In the genomic region with DNA sequence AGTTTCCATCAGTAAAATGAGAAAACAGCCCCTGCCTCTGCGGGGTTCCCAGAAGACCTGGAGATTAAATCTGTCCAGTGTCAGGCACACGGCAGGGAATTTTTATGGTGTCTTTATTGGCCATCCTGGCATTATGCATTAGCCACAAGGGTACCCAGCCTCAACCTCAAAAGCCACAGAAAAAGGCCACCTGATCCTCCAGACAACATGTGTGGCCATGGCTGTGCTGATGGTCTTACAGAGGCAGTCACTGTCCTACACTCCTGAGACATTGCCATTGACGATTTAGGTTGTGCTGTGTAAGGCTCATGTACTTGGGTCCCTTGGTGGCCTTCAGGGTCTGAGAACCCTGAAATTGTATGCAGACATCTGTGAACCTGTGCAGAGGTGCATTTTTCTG, we compare ENCODE assay signal across 10 cellular contexts.
DNase-seq lines count a peak whose midpoint lies in the region; ATAC-seq and TF ChIP-seq lines count a peak whose summit lies in the region.
"Had no signal": no experiment of that assay in that cellular context is flagged by ENCODE, and none has a peak within 500 bp of the region (broad histone marks: within the 10 kb centered on the region; RNA-seq: fewer than 3 reads in every experiment).

No MANE protein-coding gene starts in this region.

- peak overlapping the region; percentile 77 for H3K4me2 ChIP-seq in OCI-LY7 (ENCODE audit: low read length)
- H3K4me2 ChIP-seq in neuronal stem cell (ENCODE audit: insufficient read depth, low read length, poor library complexity, severe bottlenecking) = no peak overlapping the region
- no peak overlapping the region for H3K4me2 ChIP-seq in neural progenitor cell
- H3K4me2 ChIP-seq: KMS-11 had no signal

- intact Hi-C loops in Calu3 (cut with micrococcal nuclease; ENCODE audit: unreplicated experiment) (no loop called here), OCI-LY7 (cut with micrococcal nuclease; ENCODE audit: unreplicated experiment) (no loop called here)

- H3K79me2 ChIP-seq in OCI-LY7 (ENCODE audit: insufficient read depth, low read depth, low read length) = no peaks in the 10 kb centered on the region
- H3K79me2 ChIP-seq in neural progenitor cell (ENCODE audit: low read depth) = no peaks in the 10 kb centered on the region

- no peaks in the 10 kb centered on the region for H3K79me1 ChIP-seq in neuronal stem cell (ENCODE audit: low read depth, low read length)

- no peak overlapping the region for H4K91ac ChIP-seq in neuronal stem cell (ENCODE audit: low read depth, low read length, poor library complexity)

- H3K4me3 ChIP-seq in OCI-LY7 (ENCODE audit: low read depth, low read length, poor library complexity, severe bottlenecking) (peak overlapping the region; percentile 58), brain microvascular endothelial cell (ENCODE audit: low read depth, low read length) (no peak overlapping the region), neuronal stem cell (ENCODE audit: low read length in 2 of 2) (no peak overlapping the region), neural progenitor cell (no peak overlapping the region)

- H3K23ac ChIP-seq in neuronal stem cell (ENCODE audit: low read depth, low read length, poor library complexity) = no peak overlapping the region

- H3F3A ChIP-seq in neural progenitor cell (ENCODE audit: low read depth) = no peaks in the 10 kb centered on the region

- no peaks in the 10 kb centered on the region for H3K9me3 Mint-ChIP-seq in Calu3 (ENCODE audit: low read depth, unreplicated experiment)
- H3K9me3 Mint-ChIP-seq in neural progenitor cell = no peaks in the 10 kb centered on the region

- H3K27me3 Mint-ChIP-seq in Calu3 (ENCODE audit: unreplicated experiment) (no peaks in the 10 kb centered on the region), neural progenitor cell (ENCODE audit: insufficient read depth, low read depth) (peaks cover 6% of the 10 kb centered on the region)

- POLR2A ChIA-PET in OCI-LY7 (lab: Charles Lee) = interaction anchor here (1.0 kb wide), 1 partner anchor 42 kb away, joined by 3 read pairs; no protein-coding TSS in a partner anchor

- H3K4me1 Mint-ChIP-seq in Calu3 (ENCODE audit: low read depth, unreplicated experiment) (peaks cover 40% of the 10 kb centered on the region), neural progenitor cell (peaks cover 92% of the 10 kb centered on the region)

- H4K8ac ChIP-seq in neuronal stem cell (ENCODE audit: low read depth, low read length) = no peak overlapping the region

- H3K9me2 ChIP-seq in OCI-LY7 (ENCODE audit: insufficient read depth, low read length) = no peaks in the 10 kb centered on the region

- H4K20me1 ChIP-seq in OCI-LY7 (ENCODE audit: insufficient read depth, low read length) = no peaks in the 10 kb centered on the region
- no peaks in the 10 kb centered on the region for H4K20me1 ChIP-seq in neural progenitor cell (ENCODE audit: low read depth)

- H3K4me1 ChIP-seq in OCI-LY7 (ENCODE audit: insufficient read depth, low read length, poor library complexity, severe bottlenecking) (peaks cover 57% of the 10 kb centered on the region), neuronal stem cell (ENCODE audit: control insufficient read depth in 2 of 2, insufficient read depth in 1 of 2, low read depth in 1 of 2, low read length in 2 of 2) (peaks cover 9 to 18% of the 10 kb centered on the region in 2 donors), neural progenitor cell (peaks cover 21% of the 10 kb centered on the region)

- BruUV-seq in Calu3 (replicated peaks; lab: Mats Ljungman, UMichigan) = no TSS peak
- no TSS peak for BruUV-seq in OCI-LY7 (replicated peaks; lab: Mats Ljungman, UMichigan)

- H2BK120ac ChIP-seq in neuronal stem cell (ENCODE audit: low read depth, low read length) = no peak overlapping the region

- H2BK12ac ChIP-seq in neuronal stem cell (ENCODE audit: low read length) = no peak overlapping the region

- H2AFZ ChIP-seq in OCI-LY7 (ENCODE audit: low read length) (peak overlapping the region; percentile 74; the same call in 1 of the 2 replicates), neuronal stem cell (ENCODE audit: low read length) (no peak overlapping the region), neural progenitor cell (replicated peaks) (no peak overlapping the region)

- peaks cover 13% of the 10 kb centered on the region for H3K36me3 Mint-ChIP-seq in Calu3 (ENCODE audit: insufficient read depth, unreplicated experiment)
- H3K36me3 Mint-ChIP-seq in neural progenitor cell = no peaks in the 10 kb centered on the region

- no peak overlapping the region for H2BK15ac ChIP-seq in neuronal stem cell (ENCODE audit: low read length)

- H3K27ac Mint-ChIP-seq in Calu3 (ENCODE audit: unreplicated experiment) (peak overlapping the region; percentile 75), neural progenitor cell (no peak overlapping the region)

- H3K36me3 ChIP-seq in OCI-LY7 (ENCODE audit: insufficient read depth, low read length) (no peaks in the 10 kb centered on the region), brain microvascular endothelial cell (replicated peaks) (no peaks in the 10 kb centered on the region), neuronal stem cell (replicated peaks in 1 of 2; ENCODE audit: control insufficient read depth in 2 of 2, insufficient read depth in 2 of 2, low read length in 2 of 2) (no peaks in the 10 kb centered on the region), neural progenitor cell (no peaks in the 10 kb centered on the region)
- H3K36me3 ChIP-seq: neutrophil had no signal

- no peak overlapping the region for H2AK5ac ChIP-seq in neuronal stem cell (ENCODE audit: low read depth, low read length)

- H3K9me3 ChIP-seq in OCI-LY7 (ENCODE audit: low read length) (no peaks in the 10 kb centered on the region), neuronal stem cell (replicated peaks in 1 of 2; ENCODE audit: control insufficient read depth in 2 of 2, insufficient read depth in 1 of 2, low read depth in 1 of 2, low read length in 2 of 2) (no peaks in the 10 kb centered on the region), neural progenitor cell (ENCODE audit: low read depth) (no peaks in the 10 kb centered on the region)
- H3K9me3 ChIP-seq: neutrophil had no signal

- DNase-seq in Calu3 (no peak), OCI-LY7 (ENCODE audit: low spot score) (no peak), brain microvascular endothelial cell (no peak), neuronal stem cell (ENCODE audit: low spot score) (no peak), C1 segment of cervical spinal cord (lab: John Stamatoyannopoulos, UW) (no peak), NCI-H1092 (lab: John Stamatoyannopoulos, UW) (no peak), neural progenitor cell (ENCODE audit: low spot score) (no peak)

- H3K9ac ChIP-seq in neuronal stem cell (ENCODE audit: low read depth, low read length, poor library complexity) (no peak overlapping the region), neural progenitor cell (no peak overlapping the region)
- H3K9ac ChIP-seq: KMS-11 had no signal

- H3K27me3 ChIP-seq in brain microvascular endothelial cell (replicated peaks) (no peaks in the 10 kb centered on the region), neuronal stem cell (ENCODE audit: control insufficient read depth in 3 of 3, insufficient read depth in 3 of 3, low read depth in 1 of 3, low read length in 3 of 3) (no peaks in the 10 kb centered on the region), neural progenitor cell (no peaks in the 10 kb centered on the region)

- H3K27ac ChIP-seq in OCI-LY7 (ENCODE audit: low read depth, low read length, poor library complexity, severe bottlenecking) (peak overlapping the region; percentile 82), brain microvascular endothelial cell (peak overlapping the region; percentile 61), neuronal stem cell (replicated peaks; ENCODE audit: low read length) (no peak overlapping the region), neural progenitor cell (no peak overlapping the region)
- H3K27ac ChIP-seq: KMS-11, neutrophil had no signal

- H3K4ac ChIP-seq in neuronal stem cell (ENCODE audit: low read length) = no peak overlapping the region

- CTCF ChIA-PET in Calu3 (lab: Charles Lee) (interaction anchor here (0.6 kb wide), 1 partner anchor 13 kb away, joined by 11 read pairs; no protein-coding TSS in a partner anchor), OCI-LY7 (lab: Charles Lee; ENCODE audit: unreplicated experiment) (no interaction called here)

- H2BK5ac ChIP-seq in neuronal stem cell (ENCODE audit: low read length) = peak overlapping the region; percentile 43

- H3K14ac ChIP-seq in neuronal stem cell (ENCODE audit: low read length) = no peak overlapping the region

- TF ChIP-seq CTCF in Calu3 (IDR thresholded peaks at IDR 0.05; ENCODE audit: unreplicated experiment) (no peak), OCI-LY7 (conservative IDR thresholded peaks at IDR 0.05; ENCODE audit: low read length) (no peak), brain microvascular endothelial cell (IDR thresholded peaks at IDR 0.05; ENCODE audit: low read depth, low read length, missing control alignments) (no peak), neural progenitor cell (IDR thresholded peaks at IDR 0.05) (no peak)

- no peak for ATAC-seq in GM21717 (IDR thresholded peaks at IDR 0.05; ENCODE audit: unreplicated experiment)

- WGBS in neuronal stem cell (ENCODE audit: extremely low coverage in 2 of 2, insufficient read length in 2 of 2, insufficient replicate concordance in 1 of 2), 2 donors = no CpG with 5 or more reads among the region's 3 CpGs

- no peak overlapping the region for H3K18ac ChIP-seq in neuronal stem cell (ENCODE audit: low read length)

- no peak overlapping the region for H3K4me3 Mint-ChIP-seq in Calu3 (ENCODE audit: low read depth, unreplicated experiment)
- no peak overlapping the region for H3K4me3 Mint-ChIP-seq in neural progenitor cell

- in situ Hi-C loops in brain microvascular endothelial cell (cut with HindIII; ENCODE audit: low pct_ligation_motif_present, low sequenced_read_pairs) = no loop called here

Comparison
In these comparisons a context has a peak if more than half of its experiments do, and no peak if none do; other contexts are left out.
1. H3K27ac ChIP-seq: peak in OCI-LY7 (single experiment) and brain microvascular endothelial cell (single experiment); none in neuronal stem cell (single experiment) and neural progenitor cell (single experiment).